In genomic region chr10:45487738-45488137, GRCh38 we compare ENCODE assay signal across 23 cellular contexts.
A peak's percentile ranks its signal among the peaks of the same experiment; 100 is the strongest.
DNase-seq lines count a peak whose midpoint lies in the region; ATAC-seq, FAIRE-seq and TF ChIP-seq lines count a peak whose summit lies in the region.
"Had no signal": no experiment of that assay in that cellular context is flagged by ENCODE, and none has a peak within 500 bp of the region (broad histone marks: within the 10 kb centered on the region; RNA-seq: fewer than 3 reads in every experiment).

No MANE protein-coding gene starts in this region.

- peak overlapping the region; percentile 70 for H3K27ac Mint-ChIP-seq in stimulated activated memory B cell treated with anti-CD40 and anti-IgM and Interleukin-4, amounts not matched to agents 10 μg/mL and 1 μg/mL and 100 μg/mL, for 72 hours
- H3K27ac Mint-ChIP-seq: B cell; CD4-positive, alpha-beta memory T cell had no signal

- FAIRE-seq in K562 (lab: Jason Lieb, UNC) = peak; percentile 6
- FAIRE-seq: A204.1, GM12891, GM18507, H54 had no signal

- H2AFZ ChIP-seq in K562 (ENCODE audit: low read depth, low read length) (no peak overlapping the region), MM.1S (ENCODE audit: low read length) (no peak overlapping the region)

- H3K9me3 Mint-ChIP-seq in stimulated activated memory B cell treated with anti-CD40 and anti-IgM and Interleukin-4, amounts not matched to agents 10 μg/mL and 1 μg/mL and 100 μg/mL, for 72 hours = no peaks in the 10 kb centered on the region
- H3K9me3 Mint-ChIP-seq: CD4-positive, alpha-beta memory T cell had no signal

- no peaks in the 10 kb centered on the region for H3K27me3 ChIP-seq in BLaER1
- no peaks in the 10 kb centered on the region for H3K27me3 ChIP-seq in K562 (ENCODE audit: control insufficient read depth in 2 of 2, insufficient read depth in 2 of 2, low read length in 2 of 2)
- no peaks in the 10 kb centered on the region for H3K27me3 ChIP-seq in MM.1S (replicated peaks; ENCODE audit: insufficient read depth, low read length)

- peak overlapping the region; percentile 49 for H3K4me3 ChIP-seq in BLaER1
- H3K4me3 ChIP-seq in K562 = no peak overlapping the region
- no peak overlapping the region for H3K4me3 ChIP-seq in MM.1S (ENCODE audit: low read length)

- no peaks in the 10 kb centered on the region for H3K9me2 ChIP-seq in MM.1S (replicated peaks; ENCODE audit: insufficient read depth, low read length)

- in situ Hi-C loops in K562 (cut with MboI) = no loop called here

- no TSS peak for BruUV-seq in K562 (replicated peaks; lab: Mats Ljungman, UMichigan)

- H3K4me1 ChIP-seq in BLaER1 = peaks cover 35% of the 10 kb centered on the region
- H3K4me1 ChIP-seq in K562 (replicated peaks in 1 of 2; ENCODE audit: control insufficient read depth in 2 of 2, insufficient read depth in 2 of 2, low read length in 2 of 2) = no peaks in the 10 kb centered on the region
- H3K4me1 ChIP-seq in MM.1S (ENCODE audit: low read length) = no peaks in the 10 kb centered on the region

- peaks cover 14% of the 10 kb centered on the region for H3K36me3 ChIP-seq in BLaER1
- H3K36me3 ChIP-seq in K562 (ENCODE audit: control insufficient read depth, insufficient read depth, low read length) = peaks cover 13% of the 10 kb centered on the region; the same call in 2 of the 3 replicates
- no peaks in the 10 kb centered on the region for H3K36me3 ChIP-seq in MM.1S (replicated peaks; ENCODE audit: insufficient read depth, low read length)

- no peak overlapping the region for H3K4me3 Mint-ChIP-seq in stimulated activated memory B cell treated with anti-CD40 and anti-IgM and Interleukin-4, amounts not matched to agents 10 μg/mL and 1 μg/mL and 100 μg/mL, for 72 hours
- H3K4me3 Mint-ChIP-seq: B cell; CD4-positive, alpha-beta memory T cell had no signal

- H3K9me3 ChIP-seq in BLaER1 = peaks cover 42% of the 10 kb centered on the region
- H3K9me3 ChIP-seq in K562 (replicated peaks; ENCODE audit: control insufficient read depth, insufficient read depth, low read depth, low read length) = no peaks in the 10 kb centered on the region
- no peaks in the 10 kb centered on the region for H3K9me3 ChIP-seq in MM.1S (replicated peaks; ENCODE audit: insufficient read depth, low read length)

- peak; percentile 41; the same call in 2 of the 3 replicates for ATAC-seq in K562
- ATAC-seq in left colon = peak; percentile 20
- no peak for ATAC-seq in stimulated activated memory B cell treated with anti-CD40 and anti-IgM and Interleukin-4, amounts not matched to agents 10 μg/mL and 1 μg/mL and 100 μg/mL, for 72 hours
- ATAC-seq in HG03442 (IDR thresholded peaks at IDR 0.05; ENCODE audit: unreplicated experiment) = no peak
- no peak for ATAC-seq in GM21825 (IDR thresholded peaks at IDR 0.05; ENCODE audit: unreplicated experiment)

- intact Hi-C loops in K562 (cut with micrococcal nuclease) = no loop called here
- intact Hi-C loops in left colon (cut with DNase I, micrococcal nuclease) = no loop called here

- TF ChIP-seq EP300 in K562 (IDR thresholded peaks at IDR 0.05; ENCODE audit: low read length) = no peak

- CTCF ChIA-PET in K562 (lab: Yijun Ruan, JAX; ENCODE audit: low intra/inter-chr PET ratio) = no interaction called here

- H3K27me3 Mint-ChIP-seq in stimulated activated memory B cell treated with anti-CD40 and anti-IgM and Interleukin-4, amounts not matched to agents 10 μg/mL and 1 μg/mL and 100 μg/mL, for 72 hours = no peaks in the 10 kb centered on the region
- H3K27me3 Mint-ChIP-seq: B cell; CD4-positive, alpha-beta memory T cell had no signal

- 83% methylated on average over 2 of the region's 2 CpGs for WGBS in K562 (ENCODE audit: insufficient coverage, low coverage, missing lambda C conversion rate)

- POLR2A ChIA-PET in K562 (lab: Yijun Ruan, JAX) = no interaction called here

- H3K9me1 ChIP-seq in K562 (ENCODE audit: control insufficient read depth, insufficient read depth, low read length) = no peaks in the 10 kb centered on the region

- H3K9ac ChIP-seq in BLaER1 = peak overlapping the region; percentile 80
- H3K9ac ChIP-seq in K562 (ENCODE audit: insufficient read depth in 1 of 2, low read depth in 2 of 2, low read length in 2 of 2) = no peak overlapping the region
- no peak overlapping the region for H3K9ac ChIP-seq in MM.1S (ENCODE audit: low read length)

- DNase-seq in K562 (ENCODE audit: extremely low read depth in 1 of 4, low spot score in 3 of 4) (peak in 1 of 4 experiments; percentile 33), left colon (no peak), MM.1S (no peak), NCI-H524 treated with DMSO at 0.1 percent for 48 hours (lab: John Stamatoyannopoulos, UW) (no peak)
- DNase-seq: C1 segment of cervical spinal cord; Calu3; CD4-positive, alpha-beta memory T cell; COR-L47; DMS53; DMS79 treated with DMSO at 0.1 percent for 48 hours; GF-D8; GOT3; HCEC 1CT had no signal

- H3K27ac ChIP-seq in BLaER1 = peak overlapping the region; percentile 97
- no peak overlapping the region for H3K27ac ChIP-seq in K562 (ENCODE audit: extremely low read depth, low read depth, low read length)
- no peak overlapping the region for H3K27ac ChIP-seq in MM.1S (ENCODE audit: low read length)
- H3K27ac ChIP-seq: 22Rv1 had no signal

- H3F3A ChIP-seq in MM.1S (ENCODE audit: insufficient read depth, low read length) = no peaks in the 10 kb centered on the region

- peaks cover 35% of the 10 kb centered on the region for H3K4me1 Mint-ChIP-seq in stimulated activated memory B cell treated with anti-CD40 and anti-IgM and Interleukin-4, amounts not matched to agents 10 μg/mL and 1 μg/mL and 100 μg/mL, for 72 hours

- no peak for TF ChIP-seq RAD21 in K562 (CRISPR knock-in tag; conservative IDR thresholded peaks at IDR 0.05 in 1 of 2, IDR thresholded peaks at IDR 0.05 in 1 of 2)

- H4K20me1 ChIP-seq in BLaER1 (no peaks in the 10 kb centered on the region), K562 (replicated peaks; ENCODE audit: control insufficient read depth, insufficient read depth, low read length) (no peaks in the 10 kb centered on the region), MM.1S (ENCODE audit: insufficient read depth, low read length) (no peaks in the 10 kb centered on the region)

- H3K36me3 Mint-ChIP-seq in stimulated activated memory B cell treated with anti-CD40 and anti-IgM and Interleukin-4, amounts not matched to agents 10 μg/mL and 1 μg/mL and 100 μg/mL, for 72 hours = peaks cover 75% of the 10 kb centered on the region

- H3K4me2 ChIP-seq in BLaER1 (peak overlapping the region; percentile 88), K562 (ENCODE audit: insufficient read depth, low read length) (no peak overlapping the region), MM.1S (ENCODE audit: low read depth, low read length) (no peak overlapping the region)

- H3K79me2 ChIP-seq in K562 (ENCODE audit: control insufficient read depth, insufficient read depth, low read length) = no peaks in the 10 kb centered on the region
- H3K79me2 ChIP-seq in MM.1S (ENCODE audit: low read length) = no peaks in the 10 kb centered on the region

- TF ChIP-seq CTCF in K562 (IDR thresholded peaks at IDR 0.05 in 2 of 3, conservative IDR thresholded peaks at IDR 0.05 in 1 of 3; ENCODE audit: insufficient read depth in 2 of 3, low read depth in 1 of 3, low read length in 3 of 3) = no peak
- TF ChIP-seq CTCF in MM.1S (IDR thresholded peaks at IDR 0.05; ENCODE audit: low read length) = no peak

- TF ChIP-seq POLR2A in K562 (conservative IDR thresholded peaks at IDR 0.05) = no peak

TF ChIP-seq in K562, 482 proteins besides CTCF, POLR2A, EP300 and RAD21:
- TF ChIP-seq, protein P1, sequence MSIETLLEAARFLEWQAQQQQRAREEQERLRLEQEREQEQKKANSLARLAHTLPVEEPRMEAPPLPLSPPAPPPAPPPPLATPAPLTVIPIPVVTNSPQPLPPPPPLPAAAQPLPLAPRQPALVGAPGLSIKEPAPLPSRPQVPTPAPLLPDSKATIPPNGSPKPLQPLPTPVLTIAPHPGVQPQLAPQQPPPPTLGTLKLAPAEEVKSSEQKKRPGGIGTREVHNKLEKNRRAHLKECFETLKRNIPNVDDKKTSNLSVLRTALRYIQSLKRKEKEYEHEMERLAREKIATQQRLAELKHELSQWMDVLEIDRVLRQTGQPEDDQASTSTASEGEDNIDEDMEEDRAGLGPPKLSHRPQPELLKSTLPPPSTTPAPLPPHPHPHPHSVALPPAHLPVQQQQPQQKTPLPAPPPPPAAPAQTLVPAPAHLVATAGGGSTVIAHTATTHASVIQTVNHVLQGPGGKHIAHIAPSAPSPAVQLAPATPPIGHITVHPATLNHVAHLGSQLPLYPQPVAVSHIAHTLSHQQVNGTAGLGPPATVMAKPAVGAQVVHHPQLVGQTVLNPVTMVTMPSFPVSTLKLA (conservative IDR thresholded peaks at IDR 0.05) = no peak
- TF ChIP-seq NFIX (CRISPR knock-in tag; IDR thresholded peaks at IDR 0.05; ENCODE audit: low read depth) (peak; percentile 48; the same call in 1 of the 2 replicates), NFIC (IDR thresholded peaks at IDR 0.05) (peak; percentile 95)
TF ChIP-seq in K562: peak in this region for 2.

Comparison
In these comparisons a context has a peak if more than half of its experiments do, and no peak if none do; other contexts are left out.
1. ATAC-seq: peak in K562 (single experiment) and left colon (single experiment); none in stimulated activated memory B cell treated with anti-CD40 and anti-IgM and Interleukin-4, amounts not matched to agents 10 μg/mL and 1 μg/mL and 100 μg/mL, for 72 hours (single experiment), HG03442 (single experiment) and GM21825 (single experiment).